ENCODE assay signal across 2 cellular contexts in the genomic region with DNA sequence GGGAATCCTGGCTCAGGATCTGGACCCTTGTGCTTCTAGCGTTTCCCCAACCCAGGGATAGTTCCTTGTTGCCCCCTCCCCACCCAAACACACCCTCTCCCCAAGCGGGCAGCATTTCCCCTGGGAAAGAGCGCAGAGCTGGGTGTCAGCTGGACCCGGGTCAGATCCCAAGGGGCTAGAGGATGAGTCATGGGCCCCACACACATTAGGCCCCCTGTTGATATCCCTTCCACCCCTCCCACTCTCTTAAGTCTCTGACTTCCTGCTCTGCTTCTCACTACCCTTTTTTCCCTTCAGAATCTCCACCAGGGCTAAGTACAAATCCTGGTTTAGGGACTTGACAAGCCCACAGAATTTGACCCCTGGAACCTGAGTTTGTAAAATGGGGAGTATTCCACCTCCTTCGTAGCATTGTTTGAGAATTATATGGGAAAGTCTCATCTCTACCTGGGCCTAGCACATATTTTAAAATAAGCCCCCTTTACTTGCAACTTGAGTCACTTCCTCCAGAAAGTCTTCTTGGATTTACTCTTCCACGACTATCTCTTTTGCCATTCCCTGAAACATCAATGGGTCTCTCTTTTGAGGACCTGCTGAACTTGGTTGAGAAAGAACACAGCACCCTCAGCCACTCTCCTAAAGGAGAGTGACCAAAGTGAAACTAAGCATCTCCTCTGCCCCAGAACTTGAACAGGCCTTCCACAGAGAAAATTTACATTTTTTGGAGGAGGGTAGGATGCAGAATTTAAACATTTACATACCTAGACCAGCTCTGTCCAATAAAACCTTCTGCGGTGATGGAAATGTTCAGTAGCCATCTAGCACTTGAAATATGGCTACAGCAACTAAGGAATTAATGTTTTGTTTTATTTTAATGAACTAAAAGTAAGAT.
A peak's percentile ranks its signal among the peaks of the same experiment; 100 is the strongest.
TF ChIP-seq lines count a peak whose summit lies in the region.

No MANE protein-coding gene starts in this region.

TF ChIP-seq in HEK293, 187 proteins besides CTCF, POLR2A, EP300 and RAD21:
- TF ChIP-seq SCRT2 (tag by site-specific recombination; IDR thresholded peaks at IDR 0.05) (0 out of 2 replicates have a peak, but pooled peaks have one; percentile 17), ZNF239 (tag by site-specific recombination; IDR thresholded peaks at IDR 0.05) (no peak), ZNF433 (tag by site-specific recombination; IDR thresholded peaks at IDR 0.05; ENCODE audit: low read depth) (no peak), ZFHX2 (tag by site-specific recombination; conservative IDR thresholded peaks at IDR 0.05) (0 out of 2 replicates have a peak, but pooled peaks have one; percentile 11)

TF ChIP-seq in K562, 482 proteins besides CTCF, POLR2A, EP300 and RAD21:
- TF ChIP-seq ZFP36 (IDR thresholded peaks at IDR 0.05; ENCODE audit: low read depth, low read length, partially characterized antibody) (peak; percentile 84), TCF7L2 (IDR thresholded peaks at IDR 0.05; ENCODE audit: low read depth, low read length) (no peak), BCOR (IDR thresholded peaks at IDR 0.05) (0 out of 2 replicates have a peak, but pooled peaks have one; percentile 24), WHSC1 (IDR thresholded peaks at IDR 0.05; ENCODE audit: low read length) (no peak), BRD4 (IDR thresholded peaks at IDR 0.05) (no peak)
